Comparison of ENCODE assay signal across 7 cellular contexts in genomic region chr13:21354721-21355120, GRCh38.
"Had no signal": no experiment of that assay in that cellular context is flagged by ENCODE, and none has a peak within 500 bp of the region (broad histone marks: within the 10 kb centered on the region; RNA-seq: fewer than 3 reads in every experiment).

No MANE protein-coding gene starts in this region.

- H3K4me1 ChIP-seq: HAP-1 had no signal

- DNase-seq: GM23248, HFFc6, IMR-90, KG1 had no signal

- H2AFZ ChIP-seq: GM23248 had no signal

- H3K36me3 ChIP-seq: HAP-1 had no signal

- H3K9ac ChIP-seq: GM23248 had no signal

- ATAC-seq: HCT116, K562 had no signal

- H3K9me3 ChIP-seq: HAP-1 had no signal

- H3K4me3 Mint-ChIP-seq: HFFc6 had no signal

- H3K27ac Mint-ChIP-seq: HFFc6 had no signal

- H3K27ac ChIP-seq: GM23248 had no signal

- H3K4me3 ChIP-seq: GM23248, HAP-1, K562 had no signal

- H3K9me3 Mint-ChIP-seq: HFFc6 had no signal
